In genomic region chr7:28414453-28414852, GRCh38 we compare ENCODE assay signal across 10 cellular contexts.
"Had no signal": no experiment of that assay in that cellular context is flagged by ENCODE, and none has a peak within 500 bp of the region (broad histone marks: within the 10 kb centered on the region; RNA-seq: fewer than 3 reads in every experiment).

No MANE protein-coding gene starts in this region.

- H3K27ac Mint-ChIP-seq: GM23338, H9, HFFc6, IgD-negative memory B cell had no signal

- H3K4me3 ChIP-seq: GM23338 had no signal

- H3K36me3 Mint-ChIP-seq: IgD-negative memory B cell had no signal

- H3K27ac ChIP-seq: KMS-11 had no signal

- H3K4me3 Mint-ChIP-seq: GM23338, H9, HFFc6 had no signal

- H3K9ac ChIP-seq: KMS-11 had no signal

- FAIRE-seq: H1, H54, HTR-8/SVneo had no signal

- DNase-seq: H9, HCEC 1CT, HFFc6, KBM-7 had no signal

- H3K9me3 Mint-ChIP-seq: GM23338, H9, HFFc6, IgD-negative memory B cell had no signal

- ATAC-seq: GM23338 had no signal

- H2AFZ ChIP-seq: GM23338 had no signal

- H3K4me2 ChIP-seq: GM23338, KMS-11 had no signal
